Comparison of ENCODE assay signal across 1 cellular context in the genomic region with DNA sequence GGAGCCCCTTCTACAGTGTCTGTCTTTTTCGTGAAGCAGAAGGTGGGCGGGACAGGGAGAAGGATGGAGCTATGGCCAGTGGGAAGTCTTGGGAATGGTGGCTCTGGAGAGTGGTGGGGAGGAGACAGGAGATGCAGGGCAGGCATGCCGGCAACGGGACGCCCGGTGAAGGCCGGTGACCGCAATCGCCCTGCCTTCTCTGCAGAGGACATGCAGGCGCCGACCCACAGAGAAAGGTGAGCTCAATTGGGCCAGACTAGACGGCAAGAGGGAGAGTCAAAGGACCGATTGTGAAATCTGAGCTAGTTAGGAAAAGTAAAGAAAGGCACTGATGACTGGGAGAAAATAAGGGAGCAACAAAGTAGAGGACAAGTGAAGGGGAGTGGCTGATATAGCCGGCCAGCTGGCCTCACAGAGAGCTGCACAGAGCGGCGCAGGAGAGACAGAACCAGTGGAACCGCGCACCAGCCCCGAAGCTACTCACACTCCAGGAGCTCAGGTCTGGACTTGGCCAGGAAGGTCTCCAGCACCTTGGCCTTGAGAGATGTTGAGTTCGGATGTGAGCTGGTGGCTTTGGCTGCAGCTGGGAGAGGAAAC.
TF ChIP-seq lines count a peak whose summit lies in the region.

No MANE protein-coding gene starts in this region.

TF ChIP-seq in GM23338, 12 proteins besides CTCF, POLR2A, EP300 and RAD21 (continued from another document):
- TF ChIP-seq, protein P1, sequence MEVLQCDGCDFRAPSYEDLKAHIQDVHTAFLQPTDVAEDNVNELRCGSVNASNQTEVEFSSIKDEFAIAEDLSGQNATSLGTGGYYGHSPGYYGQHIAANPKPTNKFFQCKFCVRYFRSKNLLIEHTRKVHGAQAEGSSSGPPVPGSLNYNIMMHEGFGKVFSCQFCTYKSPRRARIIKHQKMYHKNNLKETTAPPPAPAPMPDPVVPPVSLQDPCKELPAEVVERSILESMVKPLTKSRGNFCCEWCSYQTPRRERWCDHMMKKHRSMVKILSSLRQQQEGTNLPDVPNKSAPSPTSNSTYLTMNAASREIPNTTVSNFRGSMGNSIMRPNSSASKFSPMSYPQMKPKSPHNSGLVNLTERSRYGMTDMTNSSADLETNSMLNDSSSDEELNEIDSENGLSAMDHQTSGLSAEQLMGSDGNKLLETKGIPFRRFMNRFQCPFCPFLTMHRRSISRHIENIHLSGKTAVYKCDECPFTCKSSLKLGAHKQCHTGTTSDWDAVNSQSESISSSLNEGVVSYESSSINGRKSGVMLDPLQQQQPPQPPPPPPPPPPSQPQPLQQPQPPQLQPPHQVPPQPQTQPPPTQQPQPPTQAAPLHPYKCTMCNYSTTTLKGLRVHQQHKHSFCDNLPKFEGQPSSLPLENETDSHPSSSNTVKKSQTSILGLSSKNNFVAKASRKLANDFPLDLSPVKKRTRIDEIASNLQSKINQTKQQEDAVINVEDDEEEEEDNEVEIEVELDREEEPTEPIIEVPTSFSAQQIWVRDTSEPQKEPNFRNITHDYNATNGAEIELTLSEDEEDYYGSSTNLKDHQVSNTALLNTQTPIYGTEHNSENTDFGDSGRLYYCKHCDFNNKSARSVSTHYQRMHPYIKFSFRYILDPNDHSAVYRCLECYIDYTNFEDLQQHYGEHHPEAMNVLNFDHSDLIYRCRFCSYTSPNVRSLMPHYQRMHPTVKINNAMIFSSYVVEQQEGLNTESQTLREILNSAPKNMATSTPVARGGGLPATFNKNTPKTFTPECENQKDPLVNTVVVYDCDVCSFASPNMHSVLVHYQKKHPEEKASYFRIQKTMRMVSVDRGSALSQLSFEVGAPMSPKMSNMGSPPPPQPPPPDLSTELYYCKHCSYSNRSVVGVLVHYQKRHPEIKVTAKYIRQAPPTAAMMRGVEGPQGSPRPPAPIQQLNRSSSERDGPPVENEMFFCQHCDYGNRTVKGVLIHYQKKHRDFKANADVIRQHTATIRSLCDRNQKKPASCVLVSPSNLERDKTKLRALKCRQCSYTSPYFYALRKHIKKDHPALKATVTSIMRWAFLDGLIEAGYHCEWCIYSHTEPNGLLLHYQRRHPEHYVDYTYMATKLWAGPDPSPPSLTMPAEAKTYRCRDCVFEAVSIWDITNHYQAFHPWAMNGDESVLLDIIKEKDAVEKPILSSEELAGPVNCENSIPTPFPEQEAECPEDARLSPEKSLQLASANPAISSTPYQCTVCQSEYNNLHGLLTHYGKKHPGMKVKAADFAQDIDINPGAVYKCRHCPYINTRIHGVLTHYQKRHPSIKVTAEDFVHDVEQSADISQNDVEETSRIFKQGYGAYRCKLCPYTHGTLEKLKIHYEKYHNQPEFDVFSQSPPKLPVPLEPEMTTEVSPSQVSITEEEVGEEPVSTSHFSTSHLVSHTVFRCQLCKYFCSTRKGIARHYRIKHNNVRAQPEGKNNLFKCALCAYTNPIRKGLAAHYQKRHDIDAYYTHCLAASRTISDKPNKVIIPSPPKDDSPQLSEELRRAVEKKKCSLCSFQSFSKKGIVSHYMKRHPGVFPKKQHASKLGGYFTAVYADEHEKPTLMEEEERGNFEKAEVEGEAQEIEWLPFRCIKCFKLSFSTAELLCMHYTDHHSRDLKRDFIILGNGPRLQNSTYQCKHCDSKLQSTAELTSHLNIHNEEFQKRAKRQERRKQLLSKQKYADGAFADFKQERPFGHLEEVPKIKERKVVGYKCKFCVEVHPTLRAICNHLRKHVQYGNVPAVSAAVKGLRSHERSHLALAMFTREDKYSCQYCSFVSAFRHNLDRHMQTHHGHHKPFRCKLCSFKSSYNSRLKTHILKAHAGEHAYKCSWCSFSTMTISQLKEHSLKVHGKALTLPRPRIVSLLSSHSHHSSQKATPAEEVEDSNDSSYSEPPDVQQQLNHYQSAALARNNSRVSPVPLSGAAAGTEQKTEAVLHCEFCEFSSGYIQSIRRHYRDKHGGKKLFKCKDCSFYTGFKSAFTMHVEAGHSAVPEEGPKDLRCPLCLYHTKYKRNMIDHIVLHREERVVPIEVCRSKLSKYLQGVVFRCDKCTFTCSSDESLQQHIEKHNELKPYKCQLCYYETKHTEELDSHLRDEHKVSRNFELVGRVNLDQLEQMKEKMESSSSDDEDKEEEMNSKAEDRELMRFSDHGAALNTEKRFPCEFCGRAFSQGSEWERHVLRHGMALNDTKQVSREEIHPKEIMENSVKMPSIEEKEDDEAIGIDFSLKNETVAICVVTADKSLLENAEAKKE (CRISPR knock-in tag; IDR thresholded peaks at IDR 0.05): no peak
